13 cellular contexts compared by ENCODE assay signal in genomic region chr2:47205576-47206141, GRCh38. TPM values are rescaled to one million over a fixed set of nuclear protein-coding genes. Genes with fewer than 3 reads are reported as not detected.
DNase-seq lines count a peak whose midpoint lies in the region; ATAC-seq and TF ChIP-seq lines count a peak whose summit lies in the region.
"Had no signal": no experiment of that assay in that cellular context is flagged by ENCODE, and none has a peak within 500 bp of the region (broad histone marks: within the 10 kb centered on the region; RNA-seq: fewer than 3 reads in every experiment).

No MANE protein-coding gene starts in this region.

- no peak overlapping the region for H3K4ac ChIP-seq in mesendoderm (ENCODE audit: low read depth, low read length)

- H3K27ac ChIP-seq in mesendoderm (ENCODE audit: low read depth, low read length): no peak overlapping the region

- H3K36me3 ChIP-seq in mesendoderm (ENCODE audit: control insufficient read depth, insufficient read depth, low read length): no peaks in the 10 kb centered on the region

- DNase-seq in AG20443 (ENCODE audit: low spot score) (peak; percentile 27), NCI-H2227 (lab: John Stamatoyannopoulos, UW; ENCODE audit: unreplicated experiment) (peak; percentile 72), fibroblast of mammary gland (ENCODE audit: low read depth) (peak; percentile 65), mesendoderm (peak; percentile 52), DMS153 treated with DMSO at 0.1 percent for 48 hours (lab: John Stamatoyannopoulos, UW; ENCODE audit: unreplicated experiment) (no peak), islet precursor cell (no peak), inferior parietal cortex (ENCODE audit: extremely low spot score) (no peak)
- DNase-seq: activated CD8-positive, alpha-beta memory T cell treated with anti-CD3 and anti-CD28 coated beads, Interleukin-2, amount 50 U/mL, for 48 hours; aorta; KBM-7; naive thymus-derived CD8-positive, alpha-beta T cell had no signal

- no peak for TF ChIP-seq CTCF in fibroblast of mammary gland (conservative IDR thresholded peaks at IDR 0.05; ENCODE audit: control insufficient read depth, insufficient read depth, low read depth, low read length)

- no peak overlapping the region for H2BK5ac ChIP-seq in mesendoderm (ENCODE audit: low read length)

- H2AK5ac ChIP-seq in mesendoderm (ENCODE audit: low read length): no peak overlapping the region

- H3K79me2 ChIP-seq in mesendoderm (ENCODE audit: control insufficient read depth, insufficient read depth, low read length): no peaks in the 10 kb centered on the region

- peaks cover 3% of the 10 kb centered on the region for H3K4me1 ChIP-seq in mesendoderm (ENCODE audit: control insufficient read depth, low read depth, low read length)

- H2BK15ac ChIP-seq in mesendoderm (replicated peaks; ENCODE audit: low read depth): no peak overlapping the region

- no peak overlapping the region for H4K5ac ChIP-seq in mesendoderm (ENCODE audit: low read length)

- H3K23ac ChIP-seq in mesendoderm (ENCODE audit: low read length): no peak overlapping the region

- no peak overlapping the region for H4K8ac ChIP-seq in mesendoderm (ENCODE audit: low read depth, low read length)

- no CpG with 5 or more reads among the region's 9 CpGs for WGBS in mesendoderm (ENCODE audit: extremely low coverage, insufficient coverage, low lambda C conversion rate)

- no peak overlapping the region for H3K9ac ChIP-seq in mesendoderm (ENCODE audit: low read length)

- no peak overlapping the region for H3K4me2 ChIP-seq in mesendoderm (ENCODE audit: low read length)

- no peak overlapping the region for H3K18ac ChIP-seq in mesendoderm (ENCODE audit: low read length)

- H3K4me3 ChIP-seq in fibroblast of mammary gland (ENCODE audit: control insufficient read depth, low read depth, low read length) (no peak overlapping the region), mesendoderm (ENCODE audit: low read length) (no peak overlapping the region)

- ATAC-seq in HG03095 (IDR thresholded peaks at IDR 0.05; ENCODE audit: unreplicated experiment): no peak
- ATAC-seq: HCT116; naive thymus-derived CD8-positive, alpha-beta T cell had no signal

- H3K27me3 ChIP-seq in mesendoderm (ENCODE audit: insufficient read depth, low read length, poor library complexity): no peaks in the 10 kb centered on the region

- H2BK120ac ChIP-seq in mesendoderm (ENCODE audit: low read depth, low read length): no peak overlapping the region

- no peak overlapping the region for H3K56ac ChIP-seq in mesendoderm (ENCODE audit: low read length)

- no peaks in the 10 kb centered on the region for H3K79me1 ChIP-seq in mesendoderm (ENCODE audit: low read length)

RNA-seq across cellular contexts. Expression of gene CALM2, which starts 29.3 kb away (rescaled TPM):
- polyA plus RNA-seq in mesendoderm (2013, experiment 1 of 2): 410 TPM
- 416 TPM for polyA plus RNA-seq in mesendoderm (2013, experiment 2 of 2)

RNA-seq across cellular contexts. Expression of gene STPG4, which starts 50.6 kb away (rescaled TPM):
- 0.04 TPM for polyA plus RNA-seq in mesendoderm (2013, experiment 1 of 2)
- polyA plus RNA-seq in mesendoderm (2013, experiment 2 of 2): 0.13 TPM
- polyA plus RNA-seq: naive thymus-derived CD8-positive, alpha-beta T cell had no signal

Comparison
In these comparisons a context has a peak if more than half of its experiments do, and no peak if none do; other contexts are left out.
1. DNase-seq: peak in AG20443 (single experiment), NCI-H2227 (single experiment), fibroblast of mammary gland (single experiment) and mesendoderm (single experiment); none in DMS153 treated with DMSO at 0.1 percent for 48 hours (single experiment), islet precursor cell (single experiment) and inferior parietal cortex (single experiment).